ENCODE assay signal across 9 cellular contexts in the genomic region with DNA sequence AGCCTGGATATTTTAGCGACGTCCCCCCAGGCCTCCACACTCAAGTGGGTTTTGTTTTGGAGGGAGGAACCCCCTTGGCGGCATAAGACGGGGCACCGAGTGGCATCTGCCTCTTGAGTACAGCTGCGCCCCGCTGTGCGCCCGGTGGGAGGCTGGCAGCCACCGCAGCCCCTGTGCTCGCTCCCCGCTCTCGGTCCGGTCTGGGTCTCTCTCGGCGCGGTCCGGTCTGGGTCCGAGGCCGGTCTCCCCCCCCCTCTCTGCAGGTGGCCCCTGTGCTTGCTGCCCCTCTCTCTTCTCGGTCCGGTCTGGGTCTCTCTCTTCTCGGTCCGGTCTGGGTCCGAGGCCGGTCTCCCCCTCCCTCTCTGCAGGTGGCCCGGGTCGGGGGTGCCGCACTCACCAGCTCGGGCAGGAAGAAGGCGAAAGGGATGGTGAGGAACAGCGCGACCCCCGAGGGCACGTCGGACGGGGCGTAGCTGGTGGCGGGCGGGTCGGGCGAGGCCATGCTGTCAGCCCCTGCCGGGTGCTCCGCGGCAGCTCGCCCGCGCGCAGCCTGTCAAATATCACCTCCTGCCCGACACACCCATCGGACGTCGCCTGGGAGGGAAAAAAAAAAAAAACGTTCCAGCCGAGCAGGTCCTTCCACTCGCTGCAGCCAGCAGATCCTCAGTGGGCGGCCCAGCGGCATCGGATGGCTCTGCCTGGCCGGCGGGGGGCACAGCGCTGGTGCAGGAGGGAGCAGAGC. TPM values are rescaled to one million over a fixed set of nuclear protein-coding genes. Genes with fewer than 3 reads are reported as not detected.
A peak's percentile ranks its signal among the peaks of the same experiment; 100 is the strongest.
DNase-seq lines count a peak whose midpoint lies in the region; ATAC-seq and TF ChIP-seq lines count a peak whose summit lies in the region.
"Had no signal": no experiment of that assay in that cellular context is flagged by ENCODE, and none has a peak within 500 bp of the region (broad histone marks: within the 10 kb centered on the region; RNA-seq: fewer than 3 reads in every experiment).

A gene (minus strand): TSS at position 532 of the 742 bp plus-strand sequence. CDS start 30 bp downstream, at position 502.

- no peak for TF ChIP-seq EP300 in sigmoid colon (IDR thresholded peaks at IDR 0.05)

- H4K20me1 ChIP-seq in GM23338 (replicated peaks; ENCODE audit: insufficient read depth), result no peaks in the 10 kb centered on the region

- H3K27me3 ChIP-seq in GM23338 (ENCODE audit: insufficient read depth), result peaks cover 42% of the 10 kb centered on the region
- no peaks in the 10 kb centered on the region for H3K27me3 ChIP-seq in right cardiac atrium (ENCODE audit: control insufficient read depth, insufficient read depth)
- H3K27me3 ChIP-seq in sigmoid colon, result peaks cover 27 to 64% (median 27%) of the 10 kb centered on the region in 3 donors

- WGBS in right cardiac atrium, result 8% methylated on average over 62 of the region's 62 CpGs
- 4 to 14% methylated on average over 62 of the region's 62 CpGs for WGBS in sigmoid colon, 2 donors

- POLR2A ChIA-PET in activated CD8-positive, alpha-beta T cell treated with anti-CD3 and anti-CD28 coated beads for 36 hours (lab: Charles Lee), result no interaction called here

- no peaks in the 10 kb centered on the region for H3K4me1 ChIP-seq in GM23338 (ENCODE audit: insufficient read depth)
- H3K4me1 ChIP-seq in right cardiac atrium (ENCODE audit: control insufficient read depth, insufficient read depth, low read length), result peaks cover 8% of the 10 kb centered on the region
- H3K4me1 ChIP-seq in sigmoid colon, result peaks cover 0 to 15% (median 12%) of the 10 kb centered on the region in 4 donors

- no peak for TF ChIP-seq CTCF in GM23338 (conservative IDR thresholded peaks at IDR 0.05; ENCODE audit: low read depth in 2 of 2)
- no peak for TF ChIP-seq CTCF in activated CD8-positive, alpha-beta T cell treated with anti-CD3 and anti-CD28 coated beads for 36 hours (IDR thresholded peaks at IDR 0.05)
- TF ChIP-seq CTCF in sigmoid colon (IDR thresholded peaks at IDR 0.05), result no peak

- no peak within 1 kb of the TSS for H3K27ac Mint-ChIP-seq in GM23338
- H3K27ac Mint-ChIP-seq in activated CD8-positive, alpha-beta T cell treated with anti-CD3 and anti-CD28 coated beads for 36 hours, result no peak within 1 kb of the TSS
- H3K27ac Mint-ChIP-seq: activated T-cell treated with anti-CD3 and anti-CD28 coated beads, Interleukin-2, amount 50 U/mL, for 72 hours had no signal

- H3K27ac ChIP-seq in GM23338 (ENCODE audit: low read depth), result no peak within 1 kb of the TSS
- H3K27ac ChIP-seq in right cardiac atrium (ENCODE audit: low read length), result peak within 1 kb of the TSS; percentile 70
- H3K27ac ChIP-seq in sigmoid colon, result peak within 1 kb of the TSS; percentile 38 to 69 (median 41)

- TF ChIP-seq POLR2A in sigmoid colon (IDR thresholded peaks at IDR 0.05), result peak in 1 of 2 donors; percentile 44

- H3K36me3 ChIP-seq in GM23338 (ENCODE audit: insufficient read depth) (no peaks in the 10 kb centered on the region), sigmoid colon (no peaks in the 10 kb centered on the region)

- H3K4me2 ChIP-seq in GM23338, result peak within 1 kb of the TSS; percentile 87

- CTCF ChIA-PET in activated CD8-positive, alpha-beta T cell treated with anti-CD3 and anti-CD28 coated beads for 36 hours (lab: Charles Lee), result interaction anchor here (0.7 to 0.8 kb wide), 2 partner anchors 8 to 41 kb away, joined by 3 to 4 read pairs; no protein-coding TSS in a partner anchor

- ATAC-seq in GM23338, result peak; percentile 74
- no peak for ATAC-seq in activated CD8-positive, alpha-beta T cell treated with anti-CD3 and anti-CD28 coated beads for 36 hours
- ATAC-seq in right cardiac atrium, result peak; percentile 77 to 89
- no peak for ATAC-seq in HG03097 (IDR thresholded peaks at IDR 0.05; ENCODE audit: low FRiP score, unreplicated experiment)
- ATAC-seq in HG03045 (IDR thresholded peaks at IDR 0.05; ENCODE audit: unreplicated experiment), result no peak
- ATAC-seq in HG03520 (IDR thresholded peaks at IDR 0.05; ENCODE audit: unreplicated experiment), result no peak

- H3K4me1 Mint-ChIP-seq in GM23338, result peaks cover 11% of the 10 kb centered on the region; the same call in 2 of the 3 replicates
- H3K4me1 Mint-ChIP-seq in activated CD8-positive, alpha-beta T cell treated with anti-CD3 and anti-CD28 coated beads for 36 hours (ENCODE audit: low read depth), result no peaks in the 10 kb centered on the region

- peak within 1 kb of the TSS; percentile 95 for H2AFZ ChIP-seq in GM23338

- H3K79me2 ChIP-seq in GM23338 (replicated peaks; ENCODE audit: insufficient read depth), result no peaks in the 10 kb centered on the region

- H3K9me2 ChIP-seq in GM23338 (ENCODE audit: insufficient read depth), result no peaks in the 10 kb centered on the region

- peak within 1 kb of the TSS; percentile 70 for H3K4me3 Mint-ChIP-seq in GM23338
- H3K4me3 Mint-ChIP-seq in activated CD8-positive, alpha-beta T cell treated with anti-CD3 and anti-CD28 coated beads for 36 hours, result no peak within 1 kb of the TSS

- DNase-seq in GM23338 (ENCODE audit: low spot score), result peak; percentile 56
- DNase-seq in activated CD8-positive, alpha-beta T cell treated with anti-CD3 and anti-CD28 coated beads for 36 hours, result peak; percentile 7
- DNase-seq in right cardiac atrium, result peak; percentile 63 to 76 (median 74)
- DNase-seq in sigmoid colon, result no peak
- DNase-seq in activated naive CD4-positive, alpha-beta T cell (lab: John Stamatoyannopoulos, UW), result no peak
- DNase-seq: activated T-cell treated with anti-CD3 and anti-CD28 coated beads, Interleukin-2, amount 50 U/mL, for 72 hours had no signal

- H3K36me3 Mint-ChIP-seq in GM23338 (ENCODE audit: low read depth), result no peaks in the 10 kb centered on the region
- H3K36me3 Mint-ChIP-seq in activated CD8-positive, alpha-beta T cell treated with anti-CD3 and anti-CD28 coated beads for 36 hours (ENCODE audit: low read depth), result no peaks in the 10 kb centered on the region

- H3F3A ChIP-seq in GM23338 (replicated peaks; ENCODE audit: low read depth), result no peaks in the 10 kb centered on the region

- peak within 1 kb of the TSS; percentile 70 for H3K4me3 ChIP-seq in GM23338
- H3K4me3 ChIP-seq in right cardiac atrium (ENCODE audit: low read length), result peak within 1 kb of the TSS; percentile 22
- peak within 1 kb of the TSS; percentile 6 to 39 (median 34) for H3K4me3 ChIP-seq in sigmoid colon

- no peaks in the 10 kb centered on the region; the same call in 2 of the 3 replicates for H3K9me3 Mint-ChIP-seq in GM23338
- peaks cover 2% of the 10 kb centered on the region for H3K9me3 Mint-ChIP-seq in activated CD8-positive, alpha-beta T cell treated with anti-CD3 and anti-CD28 coated beads for 36 hours
- H3K9me3 Mint-ChIP-seq: activated T-cell treated with anti-CD3 and anti-CD28 coated beads, Interleukin-2, amount 50 U/mL, for 72 hours had no signal

- peaks cover 35% of the 10 kb centered on the region for H3K27me3 Mint-ChIP-seq in GM23338 (ENCODE audit: insufficient read depth, low read depth, poor library complexity)
- peaks cover 52% of the 10 kb centered on the region for H3K27me3 Mint-ChIP-seq in activated CD8-positive, alpha-beta T cell treated with anti-CD3 and anti-CD28 coated beads for 36 hours

- H3K9me3 ChIP-seq in right cardiac atrium (ENCODE audit: control insufficient read depth, low read length), result no peaks in the 10 kb centered on the region
- H3K9me3 ChIP-seq in sigmoid colon, result no peaks in the 10 kb centered on the region

- intact Hi-C loops in activated CD8-positive, alpha-beta T cell treated with anti-CD3 and anti-CD28 coated beads for 36 hours (cut with micrococcal nuclease), result no loop called here
- intact Hi-C loops in right cardiac atrium (cut with DNase I), result no loop called here
- intact Hi-C loops in sigmoid colon (cut with DNase I), result no loop called here

TF ChIP-seq in GM23338, 12 proteins besides CTCF, POLR2A, EP300 and RAD21:
- TF ChIP-seq, protein P1, sequence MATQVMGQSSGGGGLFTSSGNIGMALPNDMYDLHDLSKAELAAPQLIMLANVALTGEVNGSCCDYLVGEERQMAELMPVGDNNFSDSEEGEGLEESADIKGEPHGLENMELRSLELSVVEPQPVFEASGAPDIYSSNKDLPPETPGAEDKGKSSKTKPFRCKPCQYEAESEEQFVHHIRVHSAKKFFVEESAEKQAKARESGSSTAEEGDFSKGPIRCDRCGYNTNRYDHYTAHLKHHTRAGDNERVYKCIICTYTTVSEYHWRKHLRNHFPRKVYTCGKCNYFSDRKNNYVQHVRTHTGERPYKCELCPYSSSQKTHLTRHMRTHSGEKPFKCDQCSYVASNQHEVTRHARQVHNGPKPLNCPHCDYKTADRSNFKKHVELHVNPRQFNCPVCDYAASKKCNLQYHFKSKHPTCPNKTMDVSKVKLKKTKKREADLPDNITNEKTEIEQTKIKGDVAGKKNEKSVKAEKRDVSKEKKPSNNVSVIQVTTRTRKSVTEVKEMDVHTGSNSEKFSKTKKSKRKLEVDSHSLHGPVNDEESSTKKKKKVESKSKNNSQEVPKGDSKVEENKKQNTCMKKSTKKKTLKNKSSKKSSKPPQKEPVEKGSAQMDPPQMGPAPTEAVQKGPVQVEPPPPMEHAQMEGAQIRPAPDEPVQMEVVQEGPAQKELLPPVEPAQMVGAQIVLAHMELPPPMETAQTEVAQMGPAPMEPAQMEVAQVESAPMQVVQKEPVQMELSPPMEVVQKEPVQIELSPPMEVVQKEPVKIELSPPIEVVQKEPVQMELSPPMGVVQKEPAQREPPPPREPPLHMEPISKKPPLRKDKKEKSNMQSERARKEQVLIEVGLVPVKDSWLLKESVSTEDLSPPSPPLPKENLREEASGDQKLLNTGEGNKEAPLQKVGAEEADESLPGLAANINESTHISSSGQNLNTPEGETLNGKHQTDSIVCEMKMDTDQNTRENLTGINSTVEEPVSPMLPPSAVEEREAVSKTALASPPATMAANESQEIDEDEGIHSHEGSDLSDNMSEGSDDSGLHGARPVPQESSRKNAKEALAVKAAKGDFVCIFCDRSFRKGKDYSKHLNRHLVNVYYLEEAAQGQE (IDR thresholded peaks at IDR 0.05; ENCODE audit: unreplicated experiment), result no peak
- TF ChIP-seq ZNF331 (CRISPR knock-in tag; IDR thresholded peaks at IDR 0.05; ENCODE audit: low read depth) (no peak), ZNF114 (CRISPR knock-in tag; IDR thresholded peaks at IDR 0.05) (no peak), JUNB (IDR thresholded peaks at IDR 0.05; ENCODE audit: unreplicated experiment) (no peak)

RNA-seq across cellular contexts. Expression of the gene that starts here (rescaled TPM):
- total RNA-seq in GM23338 (2014; rRNA removed; shearing (Covaris generic)), result 9.3 and 10.2 TPM in 2 replicates
- 5.3 and 5.9 TPM in 2 replicates for polyA plus RNA-seq in GM23338 (2016; fragmentation: Nextera tagmentation; extraction: Ambion mirVana)
- total RNA-seq in activated CD8-positive, alpha-beta T cell treated with anti-CD3 and anti-CD28 coated beads for 36 hours, result not detected
- 10 to 100 TPM in 1 of 4 donors, 1 to 10 TPM in 3; 7.7 to 26.1 (median 8.1) TPM for total RNA-seq in right cardiac atrium
- polyA plus RNA-seq in right cardiac atrium, result 7.4 TPM
- total RNA-seq in sigmoid colon, result 10 to 100 TPM in 1 of 4 donors, 1 to 10 TPM in 3; 1.5 to 14.1 (median 5.4) TPM
- 100 to 1,000 TPM in 2 of 3 donors, 10 to 100 TPM in 1; 97.3 to 183 (median 139) TPM for polyA plus RNA-seq in sigmoid colon

Comparison
In these comparisons a context has a peak if more than half of its experiments do, and no peak if none do; other contexts are left out.
1. RNA of the gene that starts here (polyA plus RNA-seq): 97.3 to 183 TPM in sigmoid colon; 7.4 TPM in right cardiac atrium (single experiment) and 5.3 to 5.9 TPM in GM23338; every median in the first group is over 10 times any median in the second.
2. Peak in DNase-seq in activated CD8-positive, alpha-beta T cell treated with anti-CD3 and anti-CD28 coated beads for 36 hours; RNA of the gene not detected or under 1 TPM.
3. ATAC-seq: peak in GM23338 (single experiment) and right cardiac atrium (2 of 2); none in activated CD8-positive, alpha-beta T cell treated with anti-CD3 and anti-CD28 coated beads for 36 hours (single experiment), HG03097 (single experiment), HG03045 (single experiment) and HG03520 (single experiment).
4. DNase-seq: peak in GM23338 (single experiment) and right cardiac atrium (3 of 3); none in sigmoid colon (single experiment) and activated naive CD4-positive, alpha-beta T cell (0 of 4).
5. Peak in every context shown above with its lines, with median percentiles within 50 percentile points of each other: H3K4me3 ChIP-seq.